Comparison of ENCODE assay signal across 1 cellular context in the genomic region with DNA sequence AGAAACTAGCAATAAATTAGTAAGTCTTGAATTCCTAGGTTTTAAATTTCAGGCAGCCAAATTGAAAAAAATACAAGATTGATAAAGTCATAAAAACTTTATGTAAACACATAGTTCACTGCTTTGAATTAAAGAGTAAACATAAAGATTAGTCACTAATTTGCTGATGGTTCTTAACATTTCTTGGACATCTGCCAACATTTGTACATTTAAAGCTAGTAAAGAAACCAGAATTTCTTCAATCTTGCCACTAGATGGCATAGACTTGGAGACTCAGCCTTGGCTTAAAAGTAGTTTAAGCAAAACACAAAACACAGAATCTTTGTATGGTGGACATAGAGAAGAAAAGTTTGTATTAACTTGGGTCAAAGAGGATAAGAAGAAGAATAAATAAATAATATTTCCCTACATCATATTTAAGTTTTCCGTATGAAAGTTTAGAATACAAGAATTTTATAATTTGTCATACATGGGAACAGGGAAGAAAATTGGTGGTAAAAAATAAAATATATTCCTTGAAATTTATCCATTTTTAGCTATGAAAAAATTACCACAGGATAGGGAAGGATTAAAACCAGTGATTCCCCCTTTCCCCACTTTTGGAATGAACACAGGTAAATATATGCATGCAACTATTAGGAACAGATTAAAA.
TF ChIP-seq lines count a peak whose summit lies in the region.

No MANE protein-coding gene starts in this region.

TF ChIP-seq in HEK293, 187 proteins besides CTCF, POLR2A, EP300 and RAD21 (continued from another document and continues in another):
- TF ChIP-seq, protein P1, sequence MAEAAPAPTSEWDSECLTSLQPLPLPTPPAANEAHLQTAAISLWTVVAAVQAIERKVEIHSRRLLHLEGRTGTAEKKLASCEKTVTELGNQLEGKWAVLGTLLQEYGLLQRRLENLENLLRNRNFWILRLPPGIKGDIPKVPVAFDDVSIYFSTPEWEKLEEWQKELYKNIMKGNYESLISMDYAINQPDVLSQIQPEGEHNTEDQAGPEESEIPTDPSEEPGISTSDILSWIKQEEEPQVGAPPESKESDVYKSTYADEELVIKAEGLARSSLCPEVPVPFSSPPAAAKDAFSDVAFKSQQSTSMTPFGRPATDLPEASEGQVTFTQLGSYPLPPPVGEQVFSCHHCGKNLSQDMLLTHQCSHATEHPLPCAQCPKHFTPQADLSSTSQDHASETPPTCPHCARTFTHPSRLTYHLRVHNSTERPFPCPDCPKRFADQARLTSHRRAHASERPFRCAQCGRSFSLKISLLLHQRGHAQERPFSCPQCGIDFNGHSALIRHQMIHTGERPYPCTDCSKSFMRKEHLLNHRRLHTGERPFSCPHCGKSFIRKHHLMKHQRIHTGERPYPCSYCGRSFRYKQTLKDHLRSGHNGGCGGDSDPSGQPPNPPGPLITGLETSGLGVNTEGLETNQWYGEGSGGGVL (tag by site-specific recombination; IDR thresholded peaks at IDR 0.05), result 0 out of 2 replicates have a peak, but pooled peaks have one; percentile 15
- TF ChIP-seq ZNF792 (tag by site-specific recombination; IDR thresholded peaks at IDR 0.05), result no peak
- peak; percentile 60; the same call in 1 of the 2 replicates for TF ChIP-seq BCL11A (tag by site-specific recombination; IDR thresholded peaks at IDR 0.05; ENCODE audit: low read depth)
- peak; percentile 45; the same call in 1 of the 2 replicates for TF ChIP-seq ZBTB21 (tag by site-specific recombination; IDR thresholded peaks at IDR 0.05)
- peak; percentile 83 for TF ChIP-seq KLF10 (tag by site-specific recombination; IDR thresholded peaks at IDR 0.05)
- 0 out of 2 replicates have a peak, but pooled peaks have one; percentile 20 for TF ChIP-seq ZNF391 (tag by site-specific recombination; IDR thresholded peaks at IDR 0.05; ENCODE audit: borderline replicate concordance, low read depth)
- peak; percentile 92 for TF ChIP-seq SP7 (tag by site-specific recombination; IDR thresholded peaks at IDR 0.05)
- TF ChIP-seq ZNF24 (tag by site-specific recombination; IDR thresholded peaks at IDR 0.05), result peak; percentile 91
- TF ChIP-seq ZNF157 (tag by site-specific recombination; IDR thresholded peaks at IDR 0.05), result no peak
- TF ChIP-seq, protein P2, sequence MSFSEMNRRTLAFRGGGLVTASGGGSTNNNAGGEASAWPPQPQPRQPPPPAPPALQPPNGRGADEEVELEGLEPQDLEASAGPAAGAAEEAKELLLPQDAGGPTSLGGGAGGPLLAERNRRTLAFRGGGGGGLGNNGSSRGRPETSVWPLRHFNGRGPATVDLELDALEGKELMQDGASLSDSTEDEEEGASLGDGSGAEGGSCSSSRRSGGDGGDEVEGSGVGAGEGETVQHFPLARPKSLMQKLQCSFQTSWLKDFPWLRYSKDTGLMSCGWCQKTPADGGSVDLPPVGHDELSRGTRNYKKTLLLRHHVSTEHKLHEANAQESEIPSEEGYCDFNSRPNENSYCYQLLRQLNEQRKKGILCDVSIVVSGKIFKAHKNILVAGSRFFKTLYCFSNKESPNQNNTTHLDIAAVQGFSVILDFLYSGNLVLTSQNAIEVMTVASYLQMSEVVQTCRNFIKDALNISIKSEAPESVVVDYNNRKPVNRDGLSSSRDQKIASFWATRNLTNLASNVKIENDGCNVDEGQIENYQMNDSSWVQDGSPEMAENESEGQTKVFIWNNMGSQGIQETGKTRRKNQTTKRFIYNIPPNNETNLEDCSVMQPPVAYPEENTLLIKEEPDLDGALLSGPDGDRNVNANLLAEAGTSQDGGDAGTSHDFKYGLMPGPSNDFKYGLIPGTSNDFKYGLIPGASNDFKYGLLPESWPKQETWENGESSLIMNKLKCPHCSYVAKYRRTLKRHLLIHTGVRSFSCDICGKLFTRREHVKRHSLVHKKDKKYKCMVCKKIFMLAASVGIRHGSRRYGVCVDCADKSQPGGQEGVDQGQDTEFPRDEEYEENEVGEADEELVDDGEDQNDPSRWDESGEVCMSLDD (tag by site-specific recombination; IDR thresholded peaks at IDR 0.05), result no peak
- TF ChIP-seq ZNF223 (tag by site-specific recombination; IDR thresholded peaks at IDR 0.05), result no peak
- TF ChIP-seq MYNN (tag by site-specific recombination; IDR thresholded peaks at IDR 0.05; ENCODE audit: borderline replicate concordance), result no peak
- TF ChIP-seq, protein P3, sequence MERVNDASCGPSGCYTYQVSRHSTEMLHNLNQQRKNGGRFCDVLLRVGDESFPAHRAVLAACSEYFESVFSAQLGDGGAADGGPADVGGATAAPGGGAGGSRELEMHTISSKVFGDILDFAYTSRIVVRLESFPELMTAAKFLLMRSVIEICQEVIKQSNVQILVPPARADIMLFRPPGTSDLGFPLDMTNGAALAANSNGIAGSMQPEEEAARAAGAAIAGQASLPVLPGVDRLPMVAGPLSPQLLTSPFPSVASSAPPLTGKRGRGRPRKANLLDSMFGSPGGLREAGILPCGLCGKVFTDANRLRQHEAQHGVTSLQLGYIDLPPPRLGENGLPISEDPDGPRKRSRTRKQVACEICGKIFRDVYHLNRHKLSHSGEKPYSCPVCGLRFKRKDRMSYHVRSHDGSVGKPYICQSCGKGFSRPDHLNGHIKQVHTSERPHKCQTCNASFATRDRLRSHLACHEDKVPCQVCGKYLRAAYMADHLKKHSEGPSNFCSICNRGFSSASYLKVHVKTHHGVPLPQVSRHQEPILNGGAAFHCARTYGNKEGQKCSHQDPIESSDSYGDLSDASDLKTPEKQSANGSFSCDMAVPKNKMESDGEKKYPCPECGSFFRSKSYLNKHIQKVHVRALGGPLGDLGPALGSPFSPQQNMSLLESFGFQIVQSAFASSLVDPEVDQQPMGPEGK (tag by site-specific recombination; IDR thresholded peaks at IDR 0.05), result no peak
- 0 out of 2 replicates have a peak, but pooled peaks have one; percentile 26 for TF ChIP-seq ZNF76 (tag by site-specific recombination; IDR thresholded peaks at IDR 0.05; ENCODE audit: borderline replicate concordance, low read depth)
- TF ChIP-seq PRDM1 (tag by site-specific recombination; IDR thresholded peaks at IDR 0.05), result 0 out of 2 replicates have a peak, but pooled peaks have one; percentile 26
- TF ChIP-seq, protein P4, sequence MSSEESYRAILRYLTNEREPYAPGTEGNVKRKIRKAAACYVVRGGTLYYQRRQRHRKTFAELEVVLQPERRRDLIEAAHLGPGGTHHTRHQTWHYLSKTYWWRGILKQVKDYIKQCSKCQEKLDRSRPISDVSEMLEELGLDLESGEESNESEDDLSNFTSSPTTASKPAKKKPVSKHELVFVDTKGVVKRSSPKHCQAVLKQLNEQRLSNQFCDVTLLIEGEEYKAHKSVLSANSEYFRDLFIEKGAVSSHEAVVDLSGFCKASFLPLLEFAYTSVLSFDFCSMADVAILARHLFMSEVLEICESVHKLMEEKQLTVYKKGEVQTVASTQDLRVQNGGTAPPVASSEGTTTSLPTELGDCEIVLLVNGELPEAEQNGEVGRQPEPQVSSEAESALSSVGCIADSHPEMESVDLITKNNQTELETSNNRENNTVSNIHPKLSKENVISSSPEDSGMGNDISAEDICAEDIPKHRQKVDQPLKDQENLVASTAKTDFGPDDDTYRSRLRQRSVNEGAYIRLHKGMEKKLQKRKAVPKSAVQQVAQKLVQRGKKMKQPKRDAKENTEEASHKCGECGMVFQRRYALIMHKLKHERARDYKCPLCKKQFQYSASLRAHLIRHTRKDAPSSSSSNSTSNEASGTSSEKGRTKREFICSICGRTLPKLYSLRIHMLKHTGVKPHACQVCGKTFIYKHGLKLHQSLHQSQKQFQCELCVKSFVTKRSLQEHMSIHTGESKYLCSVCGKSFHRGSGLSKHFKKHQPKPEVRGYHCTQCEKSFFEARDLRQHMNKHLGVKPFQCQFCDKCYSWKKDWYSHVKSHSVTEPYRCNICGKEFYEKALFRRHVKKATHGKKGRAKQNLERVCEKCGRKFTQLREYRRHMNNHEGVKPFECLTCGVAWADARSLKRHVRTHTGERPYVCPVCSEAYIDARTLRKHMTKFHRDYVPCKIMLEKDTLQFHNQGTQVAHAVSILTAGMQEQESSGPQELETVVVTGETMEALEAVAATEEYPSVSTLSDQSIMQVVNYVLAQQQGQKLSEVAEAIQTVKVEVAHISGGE (tag by site-specific recombination; conservative IDR thresholded peaks at IDR 0.05; ENCODE audit: low read depth), result no peak
- TF ChIP-seq, protein P5, sequence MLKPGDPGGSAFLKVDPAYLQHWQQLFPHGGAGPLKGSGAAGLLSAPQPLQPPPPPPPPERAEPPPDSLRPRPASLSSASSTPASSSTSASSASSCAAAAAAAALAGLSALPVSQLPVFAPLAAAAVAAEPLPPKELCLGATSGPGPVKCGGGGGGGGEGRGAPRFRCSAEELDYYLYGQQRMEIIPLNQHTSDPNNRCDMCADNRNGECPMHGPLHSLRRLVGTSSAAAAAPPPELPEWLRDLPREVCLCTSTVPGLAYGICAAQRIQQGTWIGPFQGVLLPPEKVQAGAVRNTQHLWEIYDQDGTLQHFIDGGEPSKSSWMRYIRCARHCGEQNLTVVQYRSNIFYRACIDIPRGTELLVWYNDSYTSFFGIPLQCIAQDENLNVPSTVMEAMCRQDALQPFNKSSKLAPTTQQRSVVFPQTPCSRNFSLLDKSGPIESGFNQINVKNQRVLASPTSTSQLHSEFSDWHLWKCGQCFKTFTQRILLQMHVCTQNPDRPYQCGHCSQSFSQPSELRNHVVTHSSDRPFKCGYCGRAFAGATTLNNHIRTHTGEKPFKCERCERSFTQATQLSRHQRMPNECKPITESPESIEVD (tag by site-specific recombination; IDR thresholded peaks at IDR 0.05), result peak; percentile 98
- no peak for TF ChIP-seq ZNF530 (tag by site-specific recombination; IDR thresholded peaks at IDR 0.05; ENCODE audit: low read depth)
- peak; percentile 94 for TF ChIP-seq ZNF366 (tag by site-specific recombination; conservative IDR thresholded peaks at IDR 0.05)
- TF ChIP-seq, protein P6, sequence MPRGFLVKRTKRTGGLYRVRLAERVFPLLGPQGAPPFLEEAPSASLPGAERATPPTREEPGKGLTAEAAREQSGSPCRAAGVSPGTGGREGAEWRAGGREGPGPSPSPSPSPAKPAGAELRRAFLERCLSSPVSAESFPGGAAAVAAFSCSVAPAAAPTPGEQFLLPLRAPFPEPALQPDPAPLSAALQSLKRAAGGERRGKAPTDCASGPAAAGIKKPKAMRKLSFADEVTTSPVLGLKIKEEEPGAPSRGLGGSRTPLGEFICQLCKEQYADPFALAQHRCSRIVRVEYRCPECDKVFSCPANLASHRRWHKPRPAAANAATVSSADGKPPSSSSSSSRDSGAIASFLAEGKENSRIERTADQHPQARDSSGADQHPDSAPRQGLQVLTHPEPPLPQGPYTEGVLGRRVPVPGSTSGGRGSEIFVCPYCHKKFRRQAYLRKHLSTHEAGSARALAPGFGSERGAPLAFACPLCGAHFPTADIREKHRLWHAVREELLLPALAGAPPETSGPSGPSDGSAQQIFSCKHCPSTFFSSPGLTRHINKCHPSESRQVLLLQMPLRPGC (tag by site-specific recombination; IDR thresholded peaks at IDR 0.05), result peak; percentile 84
- peak; percentile 87 for TF ChIP-seq ZBTB17 (tag by site-specific recombination; IDR thresholded peaks at IDR 0.05)
- no peak for TF ChIP-seq ZNF548 (tag by site-specific recombination; IDR thresholded peaks at IDR 0.05)
- TF ChIP-seq TCF7L2 (IDR thresholded peaks at IDR 0.05; ENCODE audit: borderline replicate concordance, low read depth, low read length), result peak; percentile 60; the same call in 1 of the 2 replicates
- TF ChIP-seq FEZF1 (tag by site-specific recombination; IDR thresholded peaks at IDR 0.05), result peak; percentile 88
- TF ChIP-seq GLI2 (tag by site-specific recombination; IDR thresholded peaks at IDR 0.05; ENCODE audit: borderline replicate concordance, low read depth), result peak; percentile 59; the same call in 1 of the 2 replicates
- no peak for TF ChIP-seq ZFP37 (tag by site-specific recombination; IDR thresholded peaks at IDR 0.05)
- TF ChIP-seq ZNF501 (tag by site-specific recombination; IDR thresholded peaks at IDR 0.05), result 0 out of 2 replicates have a peak, but pooled peaks have one; percentile 25
- peak; percentile 62; the same call in 1 of the 2 replicates for TF ChIP-seq ZXDB (tag by site-specific recombination; IDR thresholded peaks at IDR 0.05)
- TF ChIP-seq ZNF660 (tag by site-specific recombination; IDR thresholded peaks at IDR 0.05), result peak; percentile 78; the same call in 1 of the 2 replicates
- TF ChIP-seq ZBTB8A (tag by site-specific recombination; IDR thresholded peaks at IDR 0.05), result no peak
- no peak for TF ChIP-seq ZSCAN23 (tag by site-specific recombination; IDR thresholded peaks at IDR 0.05)
- TF ChIP-seq, protein P7, sequence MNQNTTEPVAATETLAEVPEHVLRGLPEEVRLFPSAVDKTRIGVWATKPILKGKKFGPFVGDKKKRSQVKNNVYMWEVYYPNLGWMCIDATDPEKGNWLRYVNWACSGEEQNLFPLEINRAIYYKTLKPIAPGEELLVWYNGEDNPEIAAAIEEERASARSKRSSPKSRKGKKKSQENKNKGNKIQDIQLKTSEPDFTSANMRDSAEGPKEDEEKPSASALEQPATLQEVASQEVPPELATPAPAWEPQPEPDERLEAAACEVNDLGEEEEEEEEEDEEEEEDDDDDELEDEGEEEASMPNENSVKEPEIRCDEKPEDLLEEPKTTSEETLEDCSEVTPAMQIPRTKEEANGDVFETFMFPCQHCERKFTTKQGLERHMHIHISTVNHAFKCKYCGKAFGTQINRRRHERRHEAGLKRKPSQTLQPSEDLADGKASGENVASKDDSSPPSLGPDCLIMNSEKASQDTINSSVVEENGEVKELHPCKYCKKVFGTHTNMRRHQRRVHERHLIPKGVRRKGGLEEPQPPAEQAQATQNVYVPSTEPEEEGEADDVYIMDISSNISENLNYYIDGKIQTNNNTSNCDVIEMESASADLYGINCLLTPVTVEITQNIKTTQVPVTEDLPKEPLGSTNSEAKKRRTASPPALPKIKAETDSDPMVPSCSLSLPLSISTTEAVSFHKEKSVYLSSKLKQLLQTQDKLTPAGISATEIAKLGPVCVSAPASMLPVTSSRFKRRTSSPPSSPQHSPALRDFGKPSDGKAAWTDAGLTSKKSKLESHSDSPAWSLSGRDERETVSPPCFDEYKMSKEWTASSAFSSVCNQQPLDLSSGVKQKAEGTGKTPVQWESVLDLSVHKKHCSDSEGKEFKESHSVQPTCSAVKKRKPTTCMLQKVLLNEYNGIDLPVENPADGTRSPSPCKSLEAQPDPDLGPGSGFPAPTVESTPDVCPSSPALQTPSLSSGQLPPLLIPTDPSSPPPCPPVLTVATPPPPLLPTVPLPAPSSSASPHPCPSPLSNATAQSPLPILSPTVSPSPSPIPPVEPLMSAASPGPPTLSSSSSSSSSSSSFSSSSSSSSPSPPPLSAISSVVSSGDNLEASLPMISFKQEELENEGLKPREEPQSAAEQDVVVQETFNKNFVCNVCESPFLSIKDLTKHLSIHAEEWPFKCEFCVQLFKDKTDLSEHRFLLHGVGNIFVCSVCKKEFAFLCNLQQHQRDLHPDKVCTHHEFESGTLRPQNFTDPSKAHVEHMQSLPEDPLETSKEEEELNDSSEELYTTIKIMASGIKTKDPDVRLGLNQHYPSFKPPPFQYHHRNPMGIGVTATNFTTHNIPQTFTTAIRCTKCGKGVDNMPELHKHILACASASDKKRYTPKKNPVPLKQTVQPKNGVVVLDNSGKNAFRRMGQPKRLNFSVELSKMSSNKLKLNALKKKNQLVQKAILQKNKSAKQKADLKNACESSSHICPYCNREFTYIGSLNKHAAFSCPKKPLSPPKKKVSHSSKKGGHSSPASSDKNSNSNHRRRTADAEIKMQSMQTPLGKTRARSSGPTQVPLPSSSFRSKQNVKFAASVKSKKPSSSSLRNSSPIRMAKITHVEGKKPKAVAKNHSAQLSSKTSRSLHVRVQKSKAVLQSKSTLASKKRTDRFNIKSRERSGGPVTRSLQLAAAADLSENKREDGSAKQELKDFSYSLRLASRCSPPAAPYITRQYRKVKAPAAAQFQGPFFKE (tag by site-specific recombination; IDR thresholded peaks at IDR 0.05; ENCODE audit: borderline replicate concordance), result no peak
- TF ChIP-seq ZNF121 (tag by site-specific recombination; IDR thresholded peaks at IDR 0.05), result no peak
- peak; percentile 90 for TF ChIP-seq ZNF843 (tag by site-specific recombination; IDR thresholded peaks at IDR 0.05)
